ENCODE assay signal across 24 cellular contexts in the genomic region with DNA sequence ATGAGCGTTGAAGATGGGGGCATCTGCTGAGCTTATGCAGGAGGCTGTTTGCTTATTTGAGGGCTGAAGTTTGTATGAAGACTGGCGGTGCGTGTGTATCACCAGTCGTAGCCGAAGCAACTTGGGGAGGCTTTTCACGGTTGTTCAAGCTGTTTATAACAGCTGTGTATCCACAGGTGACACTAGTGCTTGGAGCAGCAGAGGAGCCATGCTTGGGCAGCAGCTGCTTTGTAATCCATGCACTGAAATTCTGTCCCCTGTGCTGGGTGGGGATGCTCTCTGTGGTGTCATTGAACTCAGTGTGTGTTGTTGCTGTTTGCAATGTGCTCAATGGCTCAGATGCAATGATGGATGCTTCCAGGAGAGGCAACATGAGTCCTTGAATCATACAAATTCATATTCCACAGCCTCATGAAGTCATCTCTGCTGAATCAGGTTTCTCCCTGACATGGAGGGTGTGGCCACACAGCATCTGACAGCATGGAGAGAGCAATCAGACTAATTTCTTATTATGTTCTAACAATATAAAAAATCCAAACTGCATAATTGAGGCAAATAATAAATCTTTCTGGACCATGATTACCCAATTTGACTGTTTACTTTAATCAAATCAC. TPM values are rescaled to one million over a fixed set of nuclear protein-coding genes. Genes with fewer than 3 reads are reported as not detected.
DNase-seq lines count a peak whose midpoint lies in the region; ATAC-seq, FAIRE-seq and TF ChIP-seq lines count a peak whose summit lies in the region.
"Had no signal": no experiment of that assay in that cellular context is flagged by ENCODE, and none has a peak within 500 bp of the region (broad histone marks: within the 10 kb centered on the region; RNA-seq: fewer than 3 reads in every experiment).

No MANE protein-coding gene starts in this region.

- H3K79me2 ChIP-seq in K562 (ENCODE audit: control insufficient read depth, insufficient read depth, low read length) = no peaks in the 10 kb centered on the region
- H3K79me2 ChIP-seq: parathyroid adenoma had no signal

- WGBS in K562 (ENCODE audit: insufficient coverage, low coverage, missing lambda C conversion rate) = 5% methylated on average over 6 of the region's 6 CpGs

- H3K9ac ChIP-seq in K562 (ENCODE audit: insufficient read depth in 1 of 2, low read depth in 2 of 2, low read length in 2 of 2) = no peak overlapping the region
- H3K9ac ChIP-seq: parathyroid adenoma had no signal

- no peaks in the 10 kb centered on the region for H3K4me1 ChIP-seq in K562 (replicated peaks in 1 of 2; ENCODE audit: control insufficient read depth in 2 of 2, insufficient read depth in 2 of 2, low read length in 2 of 2)
- H3K4me1 ChIP-seq in naive thymus-derived CD4-positive, alpha-beta T cell (ENCODE audit: control insufficient read depth in 2 of 2, insufficient read depth in 2 of 2, low read length in 2 of 2) = no peaks in the 10 kb centered on the region
- H3K4me1 ChIP-seq: parathyroid adenoma had no signal

- H4K20me1 ChIP-seq in K562 (replicated peaks; ENCODE audit: control insufficient read depth, insufficient read depth, low read length) = no peaks in the 10 kb centered on the region

- peaks cover 0 to 8% (median 0%) of the 10 kb centered on the region in 7 donors for H3K4me1 Mint-ChIP-seq in naive thymus-derived CD4-positive, alpha-beta T cell
- H3K4me1 Mint-ChIP-seq in activated naive CD4-positive, alpha-beta T cell treated with anti-CD3 and anti-CD28 coated beads for 36 hours (ENCODE audit: low read depth) = peaks cover 1% of the 10 kb centered on the region
- H3K4me1 Mint-ChIP-seq: stimulated activated effector memory CD8-positive, alpha-beta T cell treated with anti-CD3 and anti-CD28 coated beads, Interleukin-12 subunit alpha, Interleukin-12 subunit beta, amount 100 ng/mL, for 72 hours had no signal

- FAIRE-seq in K562 (lab: Jason Lieb, UNC) = no peak
- FAIRE-seq: D721Med, G401.6, kidney, RCC 7860 had no signal

- no peaks in the 10 kb centered on the region for H3K36me3 Mint-ChIP-seq in naive thymus-derived CD4-positive, alpha-beta T cell
- no peaks in the 10 kb centered on the region for H3K36me3 Mint-ChIP-seq in activated naive CD4-positive, alpha-beta T cell treated with anti-CD3 and anti-CD28 coated beads for 36 hours (ENCODE audit: low read depth)
- H3K36me3 Mint-ChIP-seq: activated CD4-positive, alpha-beta memory T cell treated with anti-CD3 and anti-CD28 coated beads for 36 hours; natural killer cell; stimulated activated effector memory CD8-positive, alpha-beta T cell treated with anti-CD3 and anti-CD28 coated beads, Interleukin-12 subunit alpha, Interleukin-12 subunit beta, amount 100 ng/mL, for 72 hours had no signal

- intact Hi-C loops in K562 (cut with micrococcal nuclease) = no loop called here
- intact Hi-C loops in naive thymus-derived CD4-positive, alpha-beta T cell (cut with micrococcal nuclease) = loop anchor here (1.0 to 10.0 kb wide), 9 partner anchors 21 to 421 kb away; a partner anchor contains a TSS
- intact Hi-C loops in activated naive CD4-positive, alpha-beta T cell treated with anti-CD3 and anti-CD28 coated beads for 36 hours (cut with micrococcal nuclease) = loop anchor here (1.0 kb wide), 2 partner anchors 21 to 421 kb away; no protein-coding TSS in a partner anchor

- peaks cover 4 to 34% of the 10 kb centered on the region in 2 experiments; a peak in 4 of 5 replicates for H3K27me3 ChIP-seq in K562 (ENCODE audit: control insufficient read depth in 2 of 2, insufficient read depth in 2 of 2, low read length in 2 of 2)
- H3K27me3 ChIP-seq in naive thymus-derived CD4-positive, alpha-beta T cell (ENCODE audit: control insufficient read depth in 2 of 2, insufficient read depth in 2 of 2, low read length in 2 of 2) = no peaks in the 10 kb centered on the region
- H3K27me3 ChIP-seq: BE2C, cardiac muscle cell, testis had no signal

- H2AFZ ChIP-seq in K562 (ENCODE audit: low read depth, low read length) = no peak overlapping the region
- H2AFZ ChIP-seq: parathyroid adenoma had no signal

- H3K9me3 ChIP-seq in K562 (replicated peaks; ENCODE audit: control insufficient read depth, insufficient read depth, low read depth, low read length) = no peaks in the 10 kb centered on the region
- no peaks in the 10 kb centered on the region for H3K9me3 ChIP-seq in naive thymus-derived CD4-positive, alpha-beta T cell (ENCODE audit: control insufficient read depth in 2 of 3, low read length in 3 of 3)
- H3K9me3 ChIP-seq: BE2C, testis had no signal

- H3K4me3 ChIP-seq in K562 = no peak overlapping the region
- no peak overlapping the region for H3K4me3 ChIP-seq in naive thymus-derived CD4-positive, alpha-beta T cell (ENCODE audit: low read length)
- H3K4me3 ChIP-seq: cardiac muscle cell, SK-N-MC, testis had no signal

- BruUV-seq in K562 (replicated peaks; lab: Mats Ljungman, UMichigan) = no TSS peak

- H3K9me1 ChIP-seq in K562 (ENCODE audit: control insufficient read depth, insufficient read depth, low read length) = no peaks in the 10 kb centered on the region

- H3K27me3 Mint-ChIP-seq in naive thymus-derived CD4-positive, alpha-beta T cell = peaks cover 0 to 30% (median 9%) of the 10 kb centered on the region in 5 donors
- H3K27me3 Mint-ChIP-seq in activated naive CD4-positive, alpha-beta T cell treated with anti-CD3 and anti-CD28 coated beads for 36 hours (ENCODE audit: low read depth) = peaks cover 3% of the 10 kb centered on the region

- POLR2A ChIA-PET in K562 (lab: Yijun Ruan, JAX) = interaction anchor here (1.0 to 1.2 kb wide), 2 partner anchors 11 to 23 kb away, joined by 3 read pairs; no protein-coding TSS in a partner anchor
- POLR2A ChIA-PET in naive thymus-derived CD4-positive, alpha-beta T cell (lab: Charles Lee) = interaction anchor here (0.6 to 0.8 kb wide), 2 partner anchors 17 to 19 kb away, joined by 3 to 4 read pairs; a partner anchor contains a TSS

- TF ChIP-seq EP300 in K562 (IDR thresholded peaks at IDR 0.05; ENCODE audit: low read length) = no peak

- H3K4me3 Mint-ChIP-seq in naive thymus-derived CD4-positive, alpha-beta T cell = no peak overlapping the region
- no peak overlapping the region for H3K4me3 Mint-ChIP-seq in activated naive CD4-positive, alpha-beta T cell treated with anti-CD3 and anti-CD28 coated beads for 36 hours
- H3K4me3 Mint-ChIP-seq: activated CD4-positive, alpha-beta memory T cell treated with anti-CD3 and anti-CD28 coated beads for 36 hours; natural killer cell; stimulated activated effector memory CD8-positive, alpha-beta T cell treated with anti-CD3 and anti-CD28 coated beads, Interleukin-12 subunit alpha, Interleukin-12 subunit beta, amount 100 ng/mL, for 72 hours; WTC11 had no signal

- TF ChIP-seq CTCF in K562 (IDR thresholded peaks at IDR 0.05 in 2 of 3, conservative IDR thresholded peaks at IDR 0.05 in 1 of 3; ENCODE audit: insufficient read depth in 2 of 3, low read depth in 1 of 3, low read length in 3 of 3) = no peak

- CTCF ChIA-PET in K562 (lab: Yijun Ruan, JAX; ENCODE audit: low intra/inter-chr PET ratio) = interaction anchor here (1.4 kb wide), 1 partner anchor 421 kb away, joined by 7 read pairs; no protein-coding TSS in a partner anchor
- CTCF ChIA-PET in naive thymus-derived CD4-positive, alpha-beta T cell (lab: Charles Lee) = interaction anchor here (1.0 to 2.0 kb wide), 5 partner anchors 17 to 422 kb away, joined by 3 to 10 read pairs (median 7); a partner anchor contains a TSS
- CTCF ChIA-PET in activated naive CD4-positive, alpha-beta T cell treated with anti-CD3 and anti-CD28 coated beads for 36 hours (lab: Charles Lee) = interaction anchor here (0.6 to 2.0 kb wide), 5 partner anchors 233 to 811 kb away, joined by 3 to 13 read pairs (median 3); no protein-coding TSS in a partner anchor

- no peak for TF ChIP-seq POLR2A in K562 (conservative IDR thresholded peaks at IDR 0.05)

- in situ Hi-C loops in K562 (cut with MboI) = no loop called here

- DNase-seq in NCI-H1417 (lab: John Stamatoyannopoulos, UW) (peak; percentile 49 to 93 (median 52)), NCI-H1417 treated with DMSO at 0.1 percent for 48 hours (lab: John Stamatoyannopoulos, UW) (no peak), NAMALWA (ENCODE audit: low spot score) (peak; percentile 31), K562 (ENCODE audit: extremely low read depth in 1 of 4, low spot score in 3 of 4) (peak in 1 of 4 experiments; percentile 17), medulla oblongata (ENCODE audit: extremely low spot score) (no peak)
- no peak for DNase-seq in naive thymus-derived CD4-positive, alpha-beta T cell
- DNase-seq in activated naive CD4-positive, alpha-beta T cell treated with anti-CD3 and anti-CD28 coated beads for 36 hours = no peak
- DNase-seq: amniotic stem cell, foreskin melanocyte, kidney, natural killer cell, testis had no signal

- H3K27ac ChIP-seq in K562 (ENCODE audit: extremely low read depth, low read depth, low read length) = no peak overlapping the region
- H3K27ac ChIP-seq in naive thymus-derived CD4-positive, alpha-beta T cell (ENCODE audit: low read depth, low read length) = no peak overlapping the region
- H3K27ac ChIP-seq: cardiac muscle cell, HL-60, parathyroid adenoma, SK-N-MC, testis had no signal

- ATAC-seq in K562 = peak; percentile 37; the same call in 2 of the 3 replicates
- ATAC-seq in naive thymus-derived CD4-positive, alpha-beta T cell = peak; percentile 22
- no peak for ATAC-seq in HG03439 (IDR thresholded peaks at IDR 0.05; ENCODE audit: unreplicated experiment)
- ATAC-seq: WTC11 had no signal

- TF ChIP-seq RAD21 in K562 (CRISPR knock-in tag; conservative IDR thresholded peaks at IDR 0.05 in 1 of 2, IDR thresholded peaks at IDR 0.05 in 1 of 2) = no peak

- H3K36me3 ChIP-seq in K562 (ENCODE audit: control insufficient read depth, insufficient read depth, low read length) = no peaks in the 10 kb centered on the region
- no peaks in the 10 kb centered on the region for H3K36me3 ChIP-seq in naive thymus-derived CD4-positive, alpha-beta T cell (ENCODE audit: control insufficient read depth in 2 of 3, insufficient read depth in 3 of 3, low read length in 3 of 3)
- H3K36me3 ChIP-seq: BE2C, cardiac muscle cell had no signal

- H3K4me2 ChIP-seq in K562 (ENCODE audit: insufficient read depth, low read length) = no peak overlapping the region

- peaks cover 0 to 4% (median 0%) of the 10 kb centered on the region in 11 donors for H3K9me3 Mint-ChIP-seq in naive thymus-derived CD4-positive, alpha-beta T cell
- H3K9me3 Mint-ChIP-seq in activated naive CD4-positive, alpha-beta T cell treated with anti-CD3 and anti-CD28 coated beads for 36 hours = no peaks in the 10 kb centered on the region
- H3K9me3 Mint-ChIP-seq: natural killer cell; stimulated activated effector memory CD8-positive, alpha-beta T cell treated with anti-CD3 and anti-CD28 coated beads, Interleukin-12 subunit alpha, Interleukin-12 subunit beta, amount 100 ng/mL, for 72 hours had no signal

- H3K27ac Mint-ChIP-seq in naive thymus-derived CD4-positive, alpha-beta T cell = no peak overlapping the region
- H3K27ac Mint-ChIP-seq in activated naive CD4-positive, alpha-beta T cell treated with anti-CD3 and anti-CD28 coated beads for 36 hours = no peak overlapping the region
- H3K27ac Mint-ChIP-seq: activated CD4-positive, alpha-beta memory T cell treated with anti-CD3 and anti-CD28 coated beads for 36 hours; natural killer cell; stimulated activated effector memory CD8-positive, alpha-beta T cell treated with anti-CD3 and anti-CD28 coated beads, Interleukin-12 subunit alpha, Interleukin-12 subunit beta, amount 100 ng/mL, for 72 hours; WTC11 had no signal

RNA-seq across cellular contexts. Expression of a gene that starts 18.8 kb away (rescaled TPM):
- 33.9 and 37.6 TPM in 2 replicates for total RNA-seq in K562 (2011; cell fraction: chromatin; rRNA removed; ENCODE audit: low replicate concordance)
- 30.0 and 31.3 TPM in 2 replicates for total RNA-seq in K562 (2011; cell fraction: nucleolus; rRNA removed)
- total RNA-seq in K562 (2011; cell fraction: nucleoplasm; rRNA removed) = 35.6 and 63.0 TPM in 2 replicates
- total RNA-seq in K562 (2014; rRNA removed) (197 and 224 TPM in 2 replicates), K562 (2014; rRNA removed; fragmentation: Illumina TruSeq; extraction: Trizol) (239 and 267 TPM in 2 replicates), K562 (2015; rRNA removed; fragmentation: Illumina TruSeq; extraction: Trizol) (184 and 203 TPM in 2 replicates), K562 (2021) (152 and 160 TPM in 2 replicates)
- polyA plus RNA-seq in K562 (2011; rRNA removed) (126 and 174 TPM in 2 replicates), K562 (2014; fragmentation: Illumina TruSeq; extraction: Trizol) (261 and 303 TPM in 2 replicates), K562 (2014; fragmentation: Nextera tagmentation; extraction: Ambion mirVana) (10 to 100 TPM; 47.5 to 63.9 TPM), K562 (2014; rRNA removed) (161 and 162 TPM in 2 replicates)
- polyA plus RNA-seq in K562 (2011; cell fraction: cytosol; rRNA removed) = 69.8 and 130 TPM in 2 replicates
- polyA plus RNA-seq in K562 (2011; cell fraction: nucleus; rRNA removed) = 73.0 and 80.9 TPM in 2 replicates
- polyA plus RNA-seq in K562 (2012) = 119 and 134 TPM in 2 replicates
- polyA minus RNA-seq in K562 (2011; rRNA and poly(A)+ RNA removed) = 101 and 123 TPM in 2 replicates
- 51.2 and 61.3 TPM in 2 replicates for polyA minus RNA-seq in K562 (2011; cell fraction: cytosol; rRNA and poly(A)+ RNA removed)
- 41.2 and 50.1 TPM in 2 replicates for polyA minus RNA-seq in K562 (2011; cell fraction: nucleus; rRNA and poly(A)+ RNA removed)
- 100 to 1,000 TPM; 123 to 254 (median 206) TPM for total RNA-seq in naive thymus-derived CD4-positive, alpha-beta T cell
- 100 to 1,000 TPM; 331 to 489 TPM for polyA plus RNA-seq in naive thymus-derived CD4-positive, alpha-beta T cell
- 100 to 1,000 TPM; 303 to 314 TPM for total RNA-seq in activated naive CD4-positive, alpha-beta T cell treated with anti-CD3 and anti-CD28 coated beads for 36 hours

RNA-seq across cellular contexts. Expression of a gene that starts 44.7 kb away (rescaled TPM):
- total RNA-seq in K562 (2011; cell fraction: chromatin; rRNA removed; ENCODE audit: low replicate concordance) = 9.9 and 21.4 TPM in 2 replicates
- total RNA-seq in K562 (2011; cell fraction: nucleolus; rRNA removed) = 6.2 and 8.7 TPM in 2 replicates
- 13.3 and 17.4 TPM in 2 replicates for total RNA-seq in K562 (2011; cell fraction: nucleoplasm; rRNA removed)
- total RNA-seq in K562 (2014; rRNA removed) (34.6 and 46.1 TPM in 2 replicates), K562 (2014; rRNA removed; fragmentation: Illumina TruSeq; extraction: Trizol) (43.9 and 53.6 TPM in 2 replicates), K562 (2015; rRNA removed; fragmentation: Illumina TruSeq; extraction: Trizol) (41.2 and 44.4 TPM in 2 replicates), K562 (2021) (20.4 and 23.5 TPM in 2 replicates)
- polyA plus RNA-seq in K562 (2011; rRNA removed) (35.9 and 40.8 TPM in 2 replicates), K562 (2014; fragmentation: Illumina TruSeq; extraction: Trizol) (58.1 and 73.6 TPM in 2 replicates), K562 (2014; fragmentation: Nextera tagmentation; extraction: Ambion mirVana) (10 to 100 TPM; 62.0 to 71.2 TPM), K562 (2014; rRNA removed) (45.2 and 47.5 TPM in 2 replicates)
- polyA plus RNA-seq in K562 (2011; cell fraction: cytosol; rRNA removed) = 20.1 and 34.4 TPM in 2 replicates
- polyA plus RNA-seq in K562 (2011; cell fraction: nucleus; rRNA removed) = 13.5 and 20.6 TPM in 2 replicates
- 31.5 and 40.7 TPM in 2 replicates for polyA plus RNA-seq in K562 (2012)
- polyA minus RNA-seq in K562 (2011; rRNA and poly(A)+ RNA removed) = 23.6 and 32.2 TPM in 2 replicates
- 8.9 and 11.3 TPM in 2 replicates for polyA minus RNA-seq in K562 (2011; cell fraction: cytosol; rRNA and poly(A)+ RNA removed)
- 7.8 and 16.4 TPM in 2 replicates for polyA minus RNA-seq in K562 (2011; cell fraction: nucleus; rRNA and poly(A)+ RNA removed)
- 10 to 100 TPM; 28.4 to 89.6 (median 51.3) TPM for total RNA-seq in naive thymus-derived CD4-positive, alpha-beta T cell
- 100 to 1,000 TPM in 1 of 2 donors, 10 to 100 TPM in 1; 74.9 to 105 TPM for polyA plus RNA-seq in naive thymus-derived CD4-positive, alpha-beta T cell
- total RNA-seq in activated naive CD4-positive, alpha-beta T cell treated with anti-CD3 and anti-CD28 coated beads for 36 hours = 10 to 100 TPM; 34.0 to 42.1 TPM

Comparison
In these comparisons a context has a peak if more than half of its experiments do, and no peak if none do; other contexts are left out.
1. DNase-seq: peak in NCI-H1417 (3 of 3) and NAMALWA (single experiment); none in NCI-H1417 treated with DMSO at 0.1 percent for 48 hours (single experiment), naive thymus-derived CD4-positive, alpha-beta T cell (0 of 9), medulla oblongata (single experiment) and activated naive CD4-positive, alpha-beta T cell treated with anti-CD3 and anti-CD28 coated beads for 36 hours (single experiment).